ENCODE assay signal across 1 cellular context in genomic region chr7:27555670-27556069, GRCh38.
TF ChIP-seq lines count a peak whose summit lies in the region.

No MANE protein-coding gene starts in this region.

TF ChIP-seq in GM23338, 12 proteins besides CTCF, POLR2A, EP300 and RAD21 (continued from another document):
- TF ChIP-seq POLR2AphosphoS5 (IDR thresholded peaks at IDR 0.05; ENCODE audit: low read depth) (no peak), EZH2phosphoT487 (IDR thresholded peaks at IDR 0.05; ENCODE audit: unreplicated experiment) (no peak), ZNF114 (CRISPR knock-in tag; IDR thresholded peaks at IDR 0.05) (no peak), REST (IDR thresholded peaks at IDR 0.05; ENCODE audit: unreplicated experiment) (no peak), ETS1 (IDR thresholded peaks at IDR 0.05) (no peak), EZH2 (IDR thresholded peaks at IDR 0.05; ENCODE audit: low read depth, unreplicated experiment) (no peak)
TF ChIP-seq in GM23338: peak in this region for 0.
